ENCODE assay signal across 35 cellular contexts in the genomic region with DNA sequence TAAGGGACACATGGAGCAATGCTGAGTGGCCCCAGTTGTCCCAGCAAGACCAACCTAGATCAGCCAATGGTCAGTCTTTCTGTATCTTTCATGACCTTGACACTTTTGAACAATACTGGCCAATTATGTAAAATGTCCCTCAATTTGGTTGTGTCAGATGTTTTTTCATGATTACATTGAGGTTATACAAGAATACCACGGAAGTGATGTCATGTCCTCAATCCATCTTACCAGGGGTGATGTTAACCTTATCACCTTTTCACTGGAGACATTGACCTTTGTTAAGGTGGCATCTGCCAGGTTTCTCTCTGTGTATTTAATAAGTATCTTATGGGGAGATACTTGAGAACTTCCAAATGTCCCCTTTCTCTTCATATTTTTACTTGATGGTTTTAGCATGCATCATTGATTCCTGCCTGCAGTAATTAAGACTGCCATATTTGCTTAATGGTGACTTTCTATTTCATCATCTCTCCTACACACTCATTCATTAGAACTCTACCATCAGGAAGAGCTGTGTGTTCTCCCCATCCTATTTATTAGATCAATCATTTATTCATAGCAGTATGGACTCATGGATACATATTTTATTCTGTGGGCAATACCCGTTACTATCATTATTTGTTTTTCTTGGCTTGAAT.
"Had no signal": no experiment of that assay in that cellular context is flagged by ENCODE, and none has a peak within 500 bp of the region (broad histone marks: within the 10 kb centered on the region; RNA-seq: fewer than 3 reads in every experiment).

No MANE protein-coding gene starts in this region.

- H3K27ac ChIP-seq: KMS-11, PC-9, RWPE1, SJCRH30, SK-N-MC had no signal

- FAIRE-seq: RCC 7860 had no signal

- DNase-seq: Karpas-422, MG63, NCI-H1048, NCI-H1092 treated with DMSO at 0.1 percent for 48 hours, NCI-H1105 treated with DMSO at 0.1 percent for 48 hours, NCI-H1417, NCI-H1436, NCI-H146, NCI-H1694, NCI-H187, NCI-H1930, NCI-H2029 treated with DMSO at 0.1 percent for 48 hours, NCI-H2081 treated with DMSO at 0.1 percent for 48 hours, NCI-H2107, NCI-H2171, NCI-H226, NCI-H446 treated with DMSO at 0.1 percent for 48 hours, NCI-H510A, NCI-H524, NCI-H526, NCI-H69, NCI-H748 treated with DMSO at 0.1 percent for 48 hours, NCI-H82, PC-9, SHP77, SIG-M5, SJCRH30, T-cell had no signal

- H3K36me3 ChIP-seq: MG63, SJCRH30 had no signal

- H3K4me2 ChIP-seq: KMS-11, PC-9 had no signal

- H3K9ac ChIP-seq: KMS-11 had no signal

- H3K4me3 ChIP-seq: MG63, PC-9, SJCRH30, SK-N-MC had no signal

- H2AFZ ChIP-seq: PC-9 had no signal

- H3K27me3 ChIP-seq: MG63, SJCRH30 had no signal

- ATAC-seq: Panc1, Right ventricle myocardium inferior, SK-N-SH treated with all-trans-retinoic acid at 6 μM for 48 hours, T-cell had no signal
